ENCODE assay signal across 7 cellular contexts in the genomic region with DNA sequence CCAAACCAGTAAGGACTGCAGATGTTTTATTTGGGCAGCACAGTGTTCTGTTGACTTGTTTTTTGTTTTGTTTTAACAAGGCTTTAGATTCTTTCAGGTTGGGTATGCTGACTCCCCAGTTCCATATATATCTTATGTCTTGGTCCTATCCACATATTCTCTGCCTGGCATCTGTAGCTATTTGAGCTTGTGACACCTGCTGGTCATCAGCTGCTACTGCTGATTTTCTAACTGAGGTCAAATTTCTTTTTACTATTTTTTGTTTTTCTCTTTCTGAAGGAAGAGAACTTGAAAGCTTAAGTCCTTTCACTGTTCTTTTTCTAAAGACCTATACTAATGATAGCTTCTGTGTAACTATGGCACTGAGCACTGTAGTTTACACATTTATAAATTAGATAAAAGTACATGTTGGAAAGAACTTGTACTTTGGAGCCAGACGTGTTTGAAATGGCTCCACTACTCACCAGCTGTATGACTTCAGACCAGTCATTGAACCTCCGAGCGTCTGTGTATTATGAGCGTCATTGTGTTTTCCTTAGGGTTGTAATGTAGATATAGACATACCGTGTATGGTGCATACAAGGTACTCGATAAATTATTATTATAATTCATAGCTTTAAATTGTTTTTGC.
DNase-seq lines count a peak whose midpoint lies in the region; ATAC-seq, FAIRE-seq and TF ChIP-seq lines count a peak whose summit lies in the region.

No MANE protein-coding gene starts in this region.

- H2AFZ ChIP-seq in DND-41 (ENCODE audit: low read depth, low read length) (no peak overlapping the region), GM12878 (ENCODE audit: control insufficient read depth, low read depth, low read length) (no peak overlapping the region)

- ATAC-seq in DND-41 (ENCODE audit: insufficient read depth, low read depth) (peak; percentile 83), GM12878 (peak; percentile 86)
- ATAC-seq in stimulated activated effector memory CD8-positive, alpha-beta T cell treated with anti-CD3 and anti-CD28 coated beads, Interleukin-12 subunit alpha, Interleukin-12 subunit beta, amount 100 ng/mL, for 72 hours = peak; percentile 51

- FAIRE-seq in GM12878 (lab: Jason Lieb, UNC) = peak; percentile 78

- no peak overlapping the region for H3K9ac ChIP-seq in DND-41 (ENCODE audit: low read depth, low read length)
- H3K9ac ChIP-seq in GM12878 (ENCODE audit: control insufficient read depth, insufficient read depth, low read length) = no peak overlapping the region

- intact Hi-C loops in GM12878 (cut with micrococcal nuclease; ENCODE audit: unreplicated experiment) = loop anchor here (2.0 kb wide), 1 partner anchor 142 kb away; no protein-coding TSS in a partner anchor

- H3K4me1 Mint-ChIP-seq in stimulated activated effector memory CD8-positive, alpha-beta T cell treated with anti-CD3 and anti-CD28 coated beads, Interleukin-12 subunit alpha, Interleukin-12 subunit beta, amount 100 ng/mL, for 72 hours = peaks cover 21% of the 10 kb centered on the region

- BruUV-seq in GM12878 (replicated peaks; lab: Mats Ljungman, UMichigan) = no TSS peak

- no peaks in the 10 kb centered on the region for H3K9me3 Mint-ChIP-seq in stimulated activated effector memory CD8-positive, alpha-beta T cell treated with anti-CD3 and anti-CD28 coated beads, Interleukin-12 subunit alpha, Interleukin-12 subunit beta, amount 100 ng/mL, for 72 hours

- POLR2A ChIA-PET in HEK293 (lab: Yijun Ruan, JAX) = interaction anchor here (1.3 kb wide), 1 partner anchor 147 kb away, joined by 5 read pairs; no protein-coding TSS in a partner anchor
- POLR2A ChIA-PET in GM12878 (lab: Charles Lee) = interaction anchor here (0.6 to 1.0 kb wide), 3 partner anchors 11 to 42 kb away, joined by 3 to 4 read pairs (median 3); no protein-coding TSS in a partner anchor

- TF ChIP-seq CTCF in DND-41 (IDR thresholded peaks at IDR 0.05; ENCODE audit: borderline replicate concordance, extremely low read depth, low read length, poor library complexity, severe bottlenecking) = peak; percentile 78
- peak; percentile 57; the same call in 1 of the 2 replicates for TF ChIP-seq CTCF in HEK293 (tag by site-specific recombination; IDR thresholded peaks at IDR 0.05)
- peak; percentile 58 to 74 (median 69) for TF ChIP-seq CTCF in GM12878 (IDR thresholded peaks at IDR 0.05 in 2 of 3, conservative IDR thresholded peaks at IDR 0.05 in 1 of 3; ENCODE audit: control insufficient read depth in 2 of 3, extremely low read depth in 1 of 3, insufficient read depth in 1 of 3, low read depth in 3 of 3, low read length in 3 of 3)

- no peak overlapping the region for H3K4me3 Mint-ChIP-seq in stimulated activated effector memory CD8-positive, alpha-beta T cell treated with anti-CD3 and anti-CD28 coated beads, Interleukin-12 subunit alpha, Interleukin-12 subunit beta, amount 100 ng/mL, for 72 hours

- SMC1A ChIA-PET in GM12878 (lab: Charles Lee; ENCODE audit: uncharacterized antibody, unreplicated experiment) = interaction anchor here (0.7 to 4.5 kb wide), 49 partner anchors 8 to 339 kb away, joined by 3 to 95 read pairs (median 5); no protein-coding TSS in a partner anchor

- RAD21 ChIA-PET in GM12878 (lab: Charles Lee; ENCODE audit: unreplicated experiment) = interaction anchor here (0.7 to 3.4 kb wide), 22 partner anchors 8 to 250 kb away, joined by 3 to 34 read pairs (median 4); partner anchors contain the start of genes EPS15 and OSBPL9

- H3K4me3 ChIP-seq in DND-41 (ENCODE audit: low read depth in 1 of 2, low read length in 2 of 2) (no peak overlapping the region), HEK293 (ENCODE audit: low read depth, low read length) (no peak overlapping the region), GM12878 (no peak overlapping the region)
- H3K4me3 ChIP-seq in effector memory CD4-positive, alpha-beta T cell (ENCODE audit: insufficient read depth, low read depth, low read length, poor library complexity, severe bottlenecking) = no peak overlapping the region

- H3K27ac ChIP-seq in DND-41 (ENCODE audit: low read length) (no peak overlapping the region), HEK293 (ENCODE audit: extremely low read depth, low read depth, low read length) (no peak overlapping the region), GM12878 (ENCODE audit: control insufficient read depth, insufficient read depth) (no peak overlapping the region)
- no peak overlapping the region for H3K27ac ChIP-seq in effector memory CD4-positive, alpha-beta T cell (ENCODE audit: insufficient read depth, low read length, poor library complexity, severe bottlenecking)

- WGBS in GM12878 (ENCODE audit: insufficient coverage, insufficient replicate concordance, low lambda C conversion rate, missing lambda C conversion rate) = 92% methylated on average over 6 of the region's 6 CpGs

- no peak for TF ChIP-seq EP300 in GM12878 (IDR thresholded peaks at IDR 0.05; ENCODE audit: borderline replicate concordance in 1 of 2, control insufficient read depth in 1 of 2, low read depth in 2 of 2, low read length in 2 of 2)

- CTCF ChIA-PET in HEK293 (lab: Yijun Ruan, JAX) (interaction anchor here (0.6 to 2.1 kb wide), 43 partner anchors 8 to 1390 kb away, joined by 3 to 15 read pairs (median 3); no protein-coding TSS in a partner anchor), GM12878 (lab: Yijun Ruan, JAX) (interaction anchor here (0.7 to 4.9 kb wide), 55 partner anchors 8 to 354 kb away, joined by 3 to 75 read pairs (median 5); partner anchors contain the start of gene OSBPL9)

- H3K79me2 ChIP-seq in DND-41 (ENCODE audit: insufficient read depth, low read length) = no peaks in the 10 kb centered on the region
- H3K79me2 ChIP-seq in GM12878 (ENCODE audit: control insufficient read depth, insufficient read depth, low read length) = peaks cover 1% of the 10 kb centered on the region

- TF ChIP-seq RAD21 in GM12878 (IDR thresholded peaks at IDR 0.05; ENCODE audit: insufficient read depth, low read depth, low read length) = peak; percentile 74

- DNase-seq in DND-41 (peak; percentile 33), NCI-H460 (ENCODE audit: extremely low read depth, low read depth) (peak; percentile 52), GM12878 (ENCODE audit: low read depth, low spot score) (no peak), iPS DF 4.7 (ENCODE audit: extremely low read depth, low spot score) (peak; percentile 7)
- no peak for DNase-seq in stimulated activated effector memory CD8-positive, alpha-beta T cell treated with anti-CD3 and anti-CD28 coated beads, Interleukin-12 subunit alpha, Interleukin-12 subunit beta, amount 100 ng/mL, for 72 hours (ENCODE audit: low spot score in 2 of 2)
- DNase-seq in effector memory CD4-positive, alpha-beta T cell = no peak

- H3K36me3 Mint-ChIP-seq in stimulated activated effector memory CD8-positive, alpha-beta T cell treated with anti-CD3 and anti-CD28 coated beads, Interleukin-12 subunit alpha, Interleukin-12 subunit beta, amount 100 ng/mL, for 72 hours = peaks cover 90% of the 10 kb centered on the region

- H3K27ac Mint-ChIP-seq in stimulated activated effector memory CD8-positive, alpha-beta T cell treated with anti-CD3 and anti-CD28 coated beads, Interleukin-12 subunit alpha, Interleukin-12 subunit beta, amount 100 ng/mL, for 72 hours = no peak overlapping the region

- H3K27me3 ChIP-seq in DND-41 (ENCODE audit: insufficient read depth, low read length, poor library complexity) (no peaks in the 10 kb centered on the region), GM12878 (replicated peaks in 1 of 2; ENCODE audit: control insufficient read depth in 2 of 2, insufficient read depth in 2 of 2, low read length in 1 of 2) (no peaks in the 10 kb centered on the region)
- H3K27me3 ChIP-seq in effector memory CD4-positive, alpha-beta T cell (replicated peaks; ENCODE audit: control insufficient read depth, insufficient read depth, low read length, poor library complexity, severe bottlenecking) = no peaks in the 10 kb centered on the region

- H3K4me2 ChIP-seq in DND-41 (ENCODE audit: insufficient read depth, low read length) = no peak overlapping the region
- H3K4me2 ChIP-seq in GM12878 (ENCODE audit: control insufficient read depth, insufficient read depth) = no peak overlapping the region

- in situ Hi-C loops in GM12878 (cut with MboI) = no loop called here

- H3K36me3 ChIP-seq in DND-41 (ENCODE audit: insufficient read depth, low read length) (peaks cover 20% of the 10 kb centered on the region; the same call in 1 of the 2 replicates), HEK293 (ENCODE audit: control insufficient read depth in 2 of 2, insufficient read depth in 1 of 2, low read length in 2 of 2) (peaks cover 37 to 90% of the 10 kb centered on the region in 2 experiments; a peak in 2 of 3 replicates), GM12878 (ENCODE audit: control insufficient read depth in 2 of 2, insufficient read depth in 2 of 2, low read length in 1 of 2) (peaks cover 5 to 45% of the 10 kb centered on the region in 2 experiments)
- peaks cover 30% of the 10 kb centered on the region for H3K36me3 ChIP-seq in effector memory CD4-positive, alpha-beta T cell (ENCODE audit: control insufficient read depth, insufficient read depth, low read length)

- no peak for TF ChIP-seq POLR2A in GM12878 (IDR thresholded peaks at IDR 0.05; ENCODE audit: low read depth, low read length)

- H3K9me3 ChIP-seq in DND-41 (ENCODE audit: insufficient read depth, low read length, severe bottlenecking) (no peaks in the 10 kb centered on the region), HEK293 (ENCODE audit: control insufficient read depth, insufficient read depth, low read depth, low read length) (no peaks in the 10 kb centered on the region), GM12878 (replicated peaks; ENCODE audit: control insufficient read depth, insufficient read depth, low read length) (no peaks in the 10 kb centered on the region)
- H3K9me3 ChIP-seq in effector memory CD4-positive, alpha-beta T cell (ENCODE audit: control insufficient read depth, low read length) = no peaks in the 10 kb centered on the region

- H3K4me1 ChIP-seq in DND-41 (ENCODE audit: insufficient read depth, low read length) (no peaks in the 10 kb centered on the region), HEK293 (ENCODE audit: control insufficient read depth, insufficient read depth, low read length) (no peaks in the 10 kb centered on the region), GM12878 (ENCODE audit: control insufficient read depth, insufficient read depth, low read length) (peaks cover 3% of the 10 kb centered on the region; the same call in 1 of the 2 replicates)
- H3K4me1 ChIP-seq in effector memory CD4-positive, alpha-beta T cell (ENCODE audit: control insufficient read depth, insufficient read depth, low read length, poor library complexity, severe bottlenecking) = no peaks in the 10 kb centered on the region

- no peaks in the 10 kb centered on the region for H4K20me1 ChIP-seq in DND-41 (ENCODE audit: insufficient read depth, low read length)
- no peaks in the 10 kb centered on the region for H4K20me1 ChIP-seq in GM12878 (ENCODE audit: control insufficient read depth, insufficient read depth)

TF ChIP-seq in HEK293, 187 proteins besides CTCF, POLR2A, EP300 and RAD21 (continues in another document):
- 0 out of 2 replicates have a peak, but pooled peaks have one; percentile 28 for TF ChIP-seq ZBTB17 (tag by site-specific recombination; IDR thresholded peaks at IDR 0.05)

TF ChIP-seq in GM12878, 131 proteins besides CTCF, POLR2A, EP300 and RAD21 (continues in another document):
- TF ChIP-seq SMC3 (IDR thresholded peaks at IDR 0.05; ENCODE audit: borderline replicate concordance, low read length) (peak; percentile 75), BRCA1 (IDR thresholded peaks at IDR 0.05; ENCODE audit: low read depth, low read length) (no peak)

Comparison
In these comparisons a context has a peak if more than half of its experiments do, and no peak if none do; other contexts are left out.
1. DNase-seq: peak in DND-41 (single experiment), NCI-H460 (single experiment) and iPS DF 4.7 (single experiment); none in GM12878 (single experiment), stimulated activated effector memory CD8-positive, alpha-beta T cell treated with anti-CD3 and anti-CD28 coated beads, Interleukin-12 subunit alpha, Interleukin-12 subunit beta, amount 100 ng/mL, for 72 hours (0 of 2) and effector memory CD4-positive, alpha-beta T cell (0 of 3).
2. Peak in every context shown above with its lines, with median percentiles within 50 percentile points of each other: ATAC-seq and CTCF ChIP-seq.